15 cellular contexts compared by ENCODE assay signal in the genomic region with DNA sequence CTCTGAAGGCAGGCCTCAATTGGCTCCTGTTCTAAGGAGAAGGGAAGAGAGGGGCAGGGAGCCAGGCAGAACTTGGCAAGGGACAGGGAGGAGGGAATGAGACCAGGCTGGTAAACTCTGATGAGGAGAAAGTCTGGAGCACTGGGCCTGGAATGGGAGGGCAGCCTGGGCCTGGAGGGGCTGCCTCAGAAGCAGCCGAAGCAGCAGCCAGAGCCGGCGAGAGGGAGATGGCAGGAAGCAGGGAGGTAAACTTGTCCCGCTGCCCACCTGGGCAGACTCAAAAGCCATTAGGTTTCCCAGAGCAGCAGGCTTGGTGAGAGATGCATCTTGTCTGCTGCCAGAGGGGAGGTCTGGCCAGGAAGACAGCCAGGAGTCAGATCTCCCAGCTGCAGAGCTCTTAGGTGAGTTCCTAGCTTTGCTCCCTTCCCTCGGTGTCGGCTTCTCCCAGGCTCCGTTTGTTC. TPM values are rescaled to one million over a fixed set of nuclear protein-coding genes. Genes with fewer than 3 reads are reported as not detected.
DNase-seq lines count a peak whose midpoint lies in the region; ATAC-seq and TF ChIP-seq lines count a peak whose summit lies in the region.
"Had no signal": no experiment of that assay in that cellular context is flagged by ENCODE, and none has a peak within 500 bp of the region (broad histone marks: within the 10 kb centered on the region; RNA-seq: fewer than 3 reads in every experiment).

No MANE protein-coding gene starts in this region.

- no peaks in the 10 kb centered on the region for H3K4me1 ChIP-seq in ascending aorta
- H3K4me1 ChIP-seq: adrenal gland had no signal

- H3K4me3 ChIP-seq in ascending aorta: no peak overlapping the region
- H3K4me3 ChIP-seq: adrenal gland, smooth muscle cell, vagina had no signal

- no peaks in the 10 kb centered on the region for H3K27me3 ChIP-seq in ascending aorta
- H3K27me3 ChIP-seq: adrenal gland, vagina had no signal

- H3K27ac ChIP-seq in caudate nucleus (ENCODE audit: low read depth, low read length) (peak overlapping the region; percentile 70), ascending aorta (no peak overlapping the region)
- H3K27ac ChIP-seq: adrenal gland, vagina had no signal

- no peaks in the 10 kb centered on the region for H3K9me3 ChIP-seq in ascending aorta
- H3K9me3 ChIP-seq: adrenal gland, vagina had no signal

- DNase-seq in Right ventricle myocardium superior (peak; percentile 54), cardiac septum (ENCODE audit: low spot score) (no peak), caudate nucleus (lab: John Stamatoyannopoulos, UW) (peak in 18 of 61 donors; percentile 11 to 66 (median 30)), midbrain (lab: John Stamatoyannopoulos, UW) (peak; percentile 47), ascending aorta (ENCODE audit: low spot score in 2 of 2) (no peak), superior temporal gyrus (ENCODE audit: extremely low spot score) (no peak), inferior parietal cortex (ENCODE audit: extremely low spot score) (no peak)
- DNase-seq in stimulated activated CD8-positive, alpha-beta memory T cell treated with anti-CD3 and anti-CD28 coated beads, Interleukin-4, amount 100 ng/mL, for 48 hours: no peak
- DNase-seq: adrenal gland, HFFc6, NCI-H1436 treated with DMSO at 0.1 percent for 48 hours, NCI-H526 treated with DMSO at 0.1 percent for 48 hours, SIG-M5 had no signal

- TF ChIP-seq CTCF in ascending aorta (IDR thresholded peaks at IDR 0.05): no peak

- intact Hi-C loops in Right ventricle myocardium superior (cut with DNase I): no loop called here
- intact Hi-C loops in cardiac septum (cut with DNase I): no loop called here
- intact Hi-C loops in ascending aorta (cut with DNase I): no loop called here

- H3K36me3 ChIP-seq in ascending aorta: no peaks in the 10 kb centered on the region
- H3K36me3 ChIP-seq: adrenal gland, vagina had no signal

- peak; percentile 50 for ATAC-seq in Right ventricle myocardium superior (ENCODE audit: poor library complexity)

RNA-seq across cellular contexts. Expression of gene CRB2, which starts 37.0 kb away (rescaled TPM):
- total RNA-seq in Right ventricle myocardium superior: not detected
- total RNA-seq in cardiac septum: not detected
- not detected for total RNA-seq in ascending aorta
- total RNA-seq: HFFc6, vagina had no signal

RNA-seq across cellular contexts. Expression of gene STRBP, which starts 50.6 kb away (rescaled TPM):
- total RNA-seq in Right ventricle myocardium superior (20.3 TPM), cardiac septum (16.1 TPM), ascending aorta (0.43 TPM)

Comparison
In these comparisons a context has a peak if more than half of its experiments do, and no peak if none do; other contexts are left out.
1. DNase-seq: peak in Right ventricle myocardium superior (single experiment) and midbrain (single experiment); none in cardiac septum (single experiment), ascending aorta (0 of 2), superior temporal gyrus (single experiment), inferior parietal cortex (single experiment) and stimulated activated CD8-positive, alpha-beta memory T cell treated with anti-CD3 and anti-CD28 coated beads, Interleukin-4, amount 100 ng/mL, for 48 hours (single experiment).
2. RNA of gene STRBP, which starts 50.6 kb away (total RNA-seq): 20.3 TPM in Right ventricle myocardium superior (single experiment) and 16.1 TPM in cardiac septum (single experiment); 0.43 TPM in ascending aorta (single experiment); every median in the first group is over 10 times any median in the second.